Comparison of ENCODE assay signal across 9 cellular contexts in the genomic region with DNA sequence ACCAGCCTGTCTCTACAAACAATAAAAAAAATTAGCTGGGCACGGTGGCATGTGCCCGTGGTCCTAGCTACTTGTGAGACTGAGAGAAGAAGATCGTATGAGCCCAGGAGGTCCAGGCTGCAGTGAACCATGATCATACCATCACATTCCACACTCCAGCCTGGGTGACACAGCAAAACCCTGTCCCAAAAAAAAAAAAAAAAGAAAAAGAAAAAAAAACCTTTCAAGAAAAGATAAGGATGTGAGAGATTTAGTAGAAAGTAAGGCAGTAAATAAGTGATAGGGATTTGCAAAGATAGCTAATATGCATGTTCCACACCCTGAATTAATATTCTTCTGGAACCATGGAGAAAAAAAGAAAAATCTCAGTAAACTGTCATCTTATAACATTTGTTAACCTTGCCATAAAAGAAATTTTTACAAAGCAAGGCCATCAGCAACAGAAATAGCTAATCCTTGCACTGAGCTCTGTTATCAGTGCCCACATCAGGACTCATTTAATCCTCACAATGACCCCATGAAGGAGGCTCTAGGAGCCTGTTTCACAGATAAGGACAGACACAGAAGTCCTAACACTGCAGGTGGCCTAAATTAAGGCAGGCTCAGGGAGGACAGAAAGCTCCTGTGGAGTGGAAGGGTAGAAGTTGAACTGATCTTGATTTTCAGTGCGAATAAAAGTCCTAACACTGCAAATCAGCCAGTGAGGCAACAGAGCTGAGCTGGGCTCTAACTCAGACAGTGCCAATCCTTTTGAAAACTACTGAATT. TPM values are rescaled to one million over a fixed set of nuclear protein-coding genes. Genes with fewer than 3 reads are reported as not detected.
A peak's percentile ranks its signal among the peaks of the same experiment; 100 is the strongest.
DNase-seq lines count a peak whose midpoint lies in the region; ATAC-seq and TF ChIP-seq lines count a peak whose summit lies in the region.
"Had no signal": no experiment of that assay in that cellular context is flagged by ENCODE, and none has a peak within 500 bp of the region (broad histone marks: within the 10 kb centered on the region; RNA-seq: fewer than 3 reads in every experiment).

No MANE protein-coding gene starts in this region.

- H3K9me2 ChIP-seq in OCI-LY1 (ENCODE audit: low read depth, low read length), result no peaks in the 10 kb centered on the region

- peak overlapping the region; percentile 2; the same call in 1 of the 2 replicates for H3K4me2 ChIP-seq in OCI-LY1 (ENCODE audit: low read length)

- in situ Hi-C loops in Caki2 (cut with HindIII; ENCODE audit: low pct_unique_long_range_greater_than_20kb, low sequenced_read_pairs), result loop anchor here (10.0 kb wide), 1 partner anchor 58 kb away; no protein-coding TSS in a partner anchor

- DNase-seq in Caki2 (ENCODE audit: low read depth), result peak; percentile 69
- no peak for DNase-seq in central memory CD8-positive, alpha-beta T cell (ENCODE audit: low spot score in 2 of 2)
- no peak for DNase-seq in neural crest cell (ENCODE audit: low read depth, low spot score)
- no peak for DNase-seq in NCI-H748 treated with DMSO at 0.1 percent for 48 hours (lab: John Stamatoyannopoulos, UW)
- DNase-seq in DMS 273 treated with DMSO at 0.1 percent for 48 hours (lab: John Stamatoyannopoulos, UW), result no peak
- DNase-seq in NCI-H187 treated with DMSO at 0.1 percent for 48 hours (lab: John Stamatoyannopoulos, UW), result no peak
- DNase-seq: effector memory CD4-positive, alpha-beta T cell had no signal

- no peaks in the 10 kb centered on the region for H3K27me3 Mint-ChIP-seq in central memory CD8-positive, alpha-beta T cell
- H3K27me3 Mint-ChIP-seq in neural crest cell (ENCODE audit: low read depth), result no peaks in the 10 kb centered on the region

- TF ChIP-seq CTCF in OCI-LY1 (IDR thresholded peaks at IDR 0.05; ENCODE audit: low read length), result no peak
- no peak for TF ChIP-seq CTCF in neural crest cell (conservative IDR thresholded peaks at IDR 0.05)

- no peak overlapping the region for H2AFZ ChIP-seq in OCI-LY1 (ENCODE audit: low read length)

- H3K4me1 Mint-ChIP-seq in central memory CD8-positive, alpha-beta T cell, result peaks cover 64% of the 10 kb centered on the region
- peaks cover 52% of the 10 kb centered on the region for H3K4me1 Mint-ChIP-seq in neural crest cell

- H3K36me3 ChIP-seq in OCI-LY1 (ENCODE audit: insufficient read depth, low read length), result peaks cover 39% of the 10 kb centered on the region

- no peak overlapping the region for H3K4me3 ChIP-seq in OCI-LY1 (ENCODE audit: low read depth, low read length, poor library complexity, severe bottlenecking)

- no peaks in the 10 kb centered on the region for H4K20me1 ChIP-seq in OCI-LY1 (ENCODE audit: insufficient read depth, low read length)

- H3K4me1 ChIP-seq in OCI-LY1 (ENCODE audit: insufficient read depth, low read length, severe bottlenecking), result peaks cover 71% of the 10 kb centered on the region

- H3K9ac ChIP-seq in OCI-LY1 (ENCODE audit: low read length), result peak overlapping the region; percentile 15; the same call in 1 of the 2 replicates

- no peaks in the 10 kb centered on the region for H3K9me3 Mint-ChIP-seq in central memory CD8-positive, alpha-beta T cell
- no peaks in the 10 kb centered on the region for H3K9me3 Mint-ChIP-seq in neural crest cell

- ATAC-seq in central memory CD8-positive, alpha-beta T cell (replicated peaks; ENCODE audit: extremely low read depth, poor library complexity, severe bottlenecking), result no peak

- no peaks in the 10 kb centered on the region for H3K27me3 ChIP-seq in OCI-LY1 (ENCODE audit: insufficient read depth, low read length)

- peak overlapping the region; percentile 31 for H3K27ac ChIP-seq in OCI-LY1 (ENCODE audit: low read depth, low read length, poor library complexity, severe bottlenecking)

- no peaks in the 10 kb centered on the region for H3K9me3 ChIP-seq in OCI-LY1 (ENCODE audit: low read length)

- peaks cover 100% of the 10 kb centered on the region for H3K79me2 ChIP-seq in OCI-LY1 (ENCODE audit: insufficient read depth, low read length)

- H3K27ac Mint-ChIP-seq in central memory CD8-positive, alpha-beta T cell (ENCODE audit: low read depth), result peak overlapping the region; percentile 68
- H3K27ac Mint-ChIP-seq in neural crest cell (ENCODE audit: unreplicated experiment), result no peak overlapping the region

- H3F3A ChIP-seq in OCI-LY1 (ENCODE audit: insufficient read depth, low read length), result no peaks in the 10 kb centered on the region

- peak overlapping the region; percentile 43 for H3K4me3 Mint-ChIP-seq in central memory CD8-positive, alpha-beta T cell
- peak overlapping the region; percentile 66 for H3K4me3 Mint-ChIP-seq in neural crest cell

- H3K36me3 Mint-ChIP-seq in central memory CD8-positive, alpha-beta T cell (ENCODE audit: insufficient read depth), result peaks cover 34% of the 10 kb centered on the region
- H3K36me3 Mint-ChIP-seq in neural crest cell (ENCODE audit: low read depth), result peaks cover 16% of the 10 kb centered on the region

RNA-seq across cellular contexts. Expression of a gene that starts 7.6 kb away (rescaled TPM):
- 282 and 362 TPM in 2 replicates for total RNA-seq in Caki2 (2014; rRNA removed; shearing (Covaris generic); ENCODE audit: low replicate concordance)
- total RNA-seq in neural crest cell, result 470 and 474 TPM in 2 replicates

RNA-seq across cellular contexts. Expression of a gene that starts 31.8 kb away (rescaled TPM):
- not detected in 2 replicates for total RNA-seq in Caki2 (2014; rRNA removed; shearing (Covaris generic); ENCODE audit: low replicate concordance)
- 0.57 and 0.63 TPM in 2 replicates for total RNA-seq in neural crest cell
- total RNA-seq: RPMI7951 had no signal

RNA-seq across cellular contexts. Expression of a gene that starts 35.8 kb away (rescaled TPM):
- not detected in 2 replicates for total RNA-seq in Caki2 (2014; rRNA removed; shearing (Covaris generic); ENCODE audit: low replicate concordance)
- 3.7 and 4.6 TPM in 2 replicates for total RNA-seq in neural crest cell
